In the genomic region with DNA sequence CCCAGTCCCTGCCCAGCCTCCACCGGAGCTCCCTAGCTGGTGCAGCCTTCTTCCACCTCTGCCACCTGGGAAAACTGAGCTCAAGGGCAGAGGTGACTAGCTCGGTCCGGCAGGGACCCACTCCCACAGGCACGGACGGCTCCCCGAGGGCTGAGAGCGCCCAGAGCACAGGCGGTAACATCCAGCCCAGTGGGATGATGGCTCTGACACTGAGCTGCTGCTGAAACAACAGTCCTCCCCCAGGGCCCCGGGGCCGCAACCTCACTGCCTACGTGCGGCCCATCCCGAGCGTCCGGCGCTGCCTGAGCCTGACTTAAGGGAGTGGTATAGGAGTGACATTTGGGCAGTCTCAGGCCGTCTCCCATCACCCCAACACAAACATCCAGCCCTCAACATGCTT, we compare ENCODE assay signal across 25 cellular contexts. TPM values are rescaled to one million over a fixed set of nuclear protein-coding genes. Genes with fewer than 3 reads are reported as not detected.
"Had no signal": no experiment of that assay in that cellular context is flagged by ENCODE, and none has a peak within 500 bp of the region (broad histone marks: within the 10 kb centered on the region; RNA-seq: fewer than 3 reads in every experiment).

No MANE protein-coding gene starts in this region.

- H3K36me3 Mint-ChIP-seq: activated naive CD4-positive, alpha-beta T cell treated with anti-CD3 and anti-CD28 coated beads, Interleukin-2, amount 50 U/mL, for 24 hours; WTC11 had no signal

- H3K4me3 ChIP-seq: Peyer's patch had no signal

- H3K9me3 Mint-ChIP-seq: activated naive CD4-positive, alpha-beta T cell treated with anti-CD3 and anti-CD28 coated beads, Interleukin-2, amount 50 U/mL, for 24 hours; WTC11 had no signal

- ATAC-seq: T-helper 17 cell, WTC11 had no signal

- H3K27ac ChIP-seq: Peyer's patch had no signal

- H3K4me1 ChIP-seq: Peyer's patch had no signal

- FAIRE-seq: bronchial epithelial cell had no signal

- H3K4me3 Mint-ChIP-seq: activated CD8-positive, alpha-beta T cell treated with anti-CD3 and anti-CD28 coated beads, Interleukin-2, amount 10 ng/mL, durations not matched to agents 7 days and 5 days; activated naive CD4-positive, alpha-beta T cell treated with anti-CD3 and anti-CD28 coated beads, Interleukin-2, amount 50 U/mL, for 24 hours; T-helper 17 cell; WTC11 had no signal

- DNase-seq: activated CD4-positive, alpha-beta T cell treated with anti-CD3 and anti-CD28 coated beads for 48 hours; activated CD4-positive, alpha-beta T cell treated with anti-CD3 and anti-CD28 coated beads, Interleukin-2, amount 50 U/mL, for 4 hours; activated CD4-positive, CD25-positive, alpha-beta regulatory T cell treated with anti-CD3 and anti-CD28 coated beads, Interleukin-2, amount 50 U/mL, for 72 hours; activated CD8-positive, alpha-beta memory T cell treated with anti-CD3 and anti-CD28 coated beads, Interleukin-2, amount 50 U/mL, for 48 hours; activated CD8-positive, alpha-beta T cell treated with anti-CD3 and anti-CD28 coated beads, Interleukin-2, amount 10 ng/mL, durations not matched to agents 7 days and 5 days; activated T-cell treated with anti-CD3 and anti-CD28 coated beads, Interleukin-2, amount 50 U/mL, for 1 hour; central memory CD4-positive, alpha-beta T cell; MV-4-11; NCI-H1417 treated with DMSO at 0.1 percent for 48 hours; NCI-H1694; NCI-H2029; NCI-H345; NCI-H69; NK-92 treated with Interleukin-12 subunit alpha and Interleukin-12 subunit beta, amount 100 ng/mL, for 24 hours; Peyer's patch; SHP77 treated with DMSO at 0.1 percent for 48 hours; T-helper 17 cell; T-helper 9 cell had no signal

- H3K27ac Mint-ChIP-seq: activated CD8-positive, alpha-beta T cell treated with anti-CD3 and anti-CD28 coated beads, Interleukin-2, amount 10 ng/mL, durations not matched to agents 7 days and 5 days; T-helper 17 cell; WTC11 had no signal

- H3K9me3 ChIP-seq: Peyer's patch had no signal

- H3K36me3 ChIP-seq: Peyer's patch had no signal

RNA-seq across cellular contexts. Expression of a gene that starts 3.7 kb away (rescaled TPM):
- total RNA-seq: activated CD8-positive, alpha-beta T cell treated with anti-CD3 and anti-CD28 coated beads, Interleukin-2, amount 10 ng/mL, durations not matched to agents 7 days and 5 days; aorta; bronchial epithelial cell; LHCN-M2; M059J; Peyer's patch; SK-MEL-5; T-helper 17 cell had no signal
- polyA plus RNA-seq: aorta had no signal

RNA-seq across cellular contexts. Expression of a gene that starts 30.7 kb away (rescaled TPM):
- total RNA-seq: activated CD8-positive, alpha-beta T cell treated with anti-CD3 and anti-CD28 coated beads, Interleukin-2, amount 10 ng/mL, durations not matched to agents 7 days and 5 days; aorta; bronchial epithelial cell; LHCN-M2; M059J; Peyer's patch; SK-MEL-5 had no signal
- polyA plus RNA-seq: aorta had no signal
